ENCODE assay signal across 28 cellular contexts in the genomic region with DNA sequence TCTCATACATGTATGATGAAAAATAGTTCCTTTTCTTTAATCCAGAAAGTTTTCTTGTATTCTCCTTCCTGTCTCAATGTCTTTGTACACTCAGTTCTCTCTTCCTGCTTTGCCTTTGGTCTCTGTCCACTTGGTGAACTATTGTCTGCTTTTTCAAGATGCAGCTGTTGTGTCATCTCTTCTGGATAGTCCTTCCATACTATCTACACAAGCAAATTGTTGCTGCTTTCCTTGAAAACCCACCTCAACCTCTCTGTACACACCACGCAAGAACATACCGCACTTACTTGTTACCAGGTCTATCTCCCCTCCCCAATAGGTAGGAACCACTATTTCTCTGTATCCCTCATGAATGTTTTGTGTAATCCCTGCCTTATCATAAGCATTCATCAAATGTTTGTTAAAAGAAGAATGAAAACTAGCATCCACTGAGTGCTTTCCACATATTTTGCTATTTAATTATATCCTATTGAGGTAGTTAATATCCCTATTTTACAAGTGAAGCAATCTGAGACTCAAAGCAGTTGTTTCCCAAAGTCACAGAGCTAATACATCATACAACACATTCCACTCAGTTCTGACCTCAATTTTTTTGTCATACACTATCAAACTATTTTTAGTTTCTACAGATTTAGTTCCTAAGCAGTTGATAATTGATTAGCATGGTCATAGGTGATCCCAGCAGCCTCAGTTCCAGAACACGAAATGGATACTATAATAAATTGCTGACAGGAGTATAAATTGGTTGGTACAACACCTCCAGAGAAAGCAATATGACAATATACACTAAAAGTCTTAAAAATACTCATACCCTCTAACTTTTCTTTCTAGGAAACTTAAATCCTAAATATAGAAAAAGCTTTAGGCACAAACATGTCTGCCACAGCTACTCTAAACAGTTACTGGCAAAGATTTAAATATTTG.
"Had no signal": no experiment of that assay in that cellular context is flagged by ENCODE, and none has a peak within 500 bp of the region (broad histone marks: within the 10 kb centered on the region; RNA-seq: fewer than 3 reads in every experiment).

No MANE protein-coding gene starts in this region.

- H3K27me3 Mint-ChIP-seq: activated CD4-positive, alpha-beta T cell treated with anti-CD3 and anti-CD28 coated beads, Interleukin-2, amount 10 ng/mL, durations not matched to agents 7 days and 5 days; activated T-helper 17 cell treated with anti-CD3 and anti-CD28 coated beads, Interleukin-2, amount 50 U/mL, for 72 hours had no signal

- H3K36me3 ChIP-seq: ovary had no signal

- H3K4me1 ChIP-seq: gastrocnemius medialis, psoas muscle, transverse colon, vagina had no signal

- H3K9me3 Mint-ChIP-seq: activated CD4-positive, alpha-beta T cell treated with anti-CD3 and anti-CD28 coated beads, Interleukin-2, amount 10 ng/mL, durations not matched to agents 7 days and 5 days; activated naive CD4-positive, alpha-beta T cell treated with anti-CD3 and anti-CD28 coated beads, Interleukin-2, amount 50 U/mL, for 72 hours; activated T-helper 17 cell treated with anti-CD3 and anti-CD28 coated beads, Interleukin-2, amount 50 U/mL, for 72 hours; nephron; T-helper 2 cell treated with Interferon-gamma antibody and Interleukin-4, amounts not matched to agents 5 μg/mL and 100 μg/mL, for 36 hours had no signal

- ATAC-seq: activated CD8-positive, alpha-beta T cell treated with anti-CD3 and anti-CD28 coated beads, Interleukin-2, amount 10 ng/mL, durations not matched to agents 7 days and 5 days; activated naive CD4-positive, alpha-beta T cell treated with anti-CD3 and anti-CD28 coated beads, Interleukin-2, amount 50 U/mL, for 72 hours; activated T-helper 17 cell treated with anti-CD3 and anti-CD28 coated beads, Interleukin-2, amount 50 U/mL, for 72 hours; gastrocnemius medialis; left ventricle myocardium superior; psoas muscle had no signal

- H3K4me1 Mint-ChIP-seq: activated CD4-positive, alpha-beta T cell treated with anti-CD3 and anti-CD28 coated beads, Interleukin-2, amount 10 ng/mL, durations not matched to agents 7 days and 5 days; activated T-helper 17 cell treated with anti-CD3 and anti-CD28 coated beads, Interleukin-2, amount 50 U/mL, for 72 hours; nephron had no signal

- H3K4me3 ChIP-seq: adrenal gland, esophagus muscularis mucosa, gastrocnemius medialis, ovary, psoas muscle, right atrium auricular region, stomach, transverse colon, vagina had no signal

- H3K9me3 ChIP-seq: adrenal gland, esophagus muscularis mucosa, gastrocnemius medialis, neutrophil, ovary, psoas muscle, right atrium auricular region, stomach, transverse colon, vagina had no signal

- FAIRE-seq: astrocyte, endothelial cell of umbilical vein had no signal

- H3K27ac Mint-ChIP-seq: activated CD4-positive, alpha-beta T cell treated with anti-CD3 and anti-CD28 coated beads, Interleukin-2, amount 10 ng/mL, durations not matched to agents 7 days and 5 days; activated CD8-positive, alpha-beta T cell treated with anti-CD3 and anti-CD28 coated beads, Interleukin-2, amount 10 ng/mL, durations not matched to agents 7 days and 5 days; activated T-helper 17 cell treated with anti-CD3 and anti-CD28 coated beads, Interleukin-2, amount 50 U/mL, for 72 hours; nephron; T-helper 2 cell treated with Interferon-gamma antibody and Interleukin-4, amounts not matched to agents 5 μg/mL and 100 μg/mL, for 36 hours had no signal

- H3K27me3 ChIP-seq: adrenal gland, esophagus muscularis mucosa, gastrocnemius medialis, neutrophil, ovary, right atrium auricular region, stomach, transverse colon, vagina had no signal

- H3K27ac ChIP-seq: adrenal gland, esophagus muscularis mucosa, gastrocnemius medialis, neutrophil, ovary, psoas muscle, right atrium auricular region, stomach, transverse colon, vagina, WERI-Rb-1 had no signal

- DNase-seq: activated CD4-positive, alpha-beta T cell treated with anti-CD3 and anti-CD28 coated beads, Interleukin-2, amount 10 ng/mL, durations not matched to agents 7 days and 5 days; activated CD4-positive, CD25-positive, alpha-beta regulatory T cell treated with anti-CD3 and anti-CD28 coated beads, Interleukin-2, amount 50 U/mL, for 72 hours; activated CD8-positive, alpha-beta T cell treated with anti-CD3 and anti-CD28 coated beads, Interleukin-2, amount 10 ng/mL, durations not matched to agents 7 days and 5 days; adrenal gland; central memory CD4-positive, alpha-beta T cell; dermis blood vessel endothelial cell; effector CD8-positive, alpha-beta T cell; gastrocnemius medialis; head of caudate nucleus; hypothalamus; left ventricle myocardium superior; mammary epithelial cell; ovary; psoas muscle; stimulated activated CD4-positive, alpha-beta T cell treated with anti-CD3 and anti-CD28 coated beads, Interleukin-12 subunit alpha, Interleukin-12 subunit beta, amount 100 ng/mL, for 4 hours; stomach; transverse colon; WERI-Rb-1 had no signal

- H3K4me3 Mint-ChIP-seq: activated CD4-positive, alpha-beta T cell treated with anti-CD3 and anti-CD28 coated beads, Interleukin-2, amount 10 ng/mL, durations not matched to agents 7 days and 5 days; activated CD8-positive, alpha-beta T cell treated with anti-CD3 and anti-CD28 coated beads, Interleukin-2, amount 10 ng/mL, durations not matched to agents 7 days and 5 days; activated T-helper 17 cell treated with anti-CD3 and anti-CD28 coated beads, Interleukin-2, amount 50 U/mL, for 72 hours; nephron; T-helper 2 cell treated with Interferon-gamma antibody and Interleukin-4, amounts not matched to agents 5 μg/mL and 100 μg/mL, for 36 hours had no signal
